Comparison of ENCODE assay signal across 15 cellular contexts in genomic region chr3:74041068-74041675, GRCh38.
"Had no signal": no experiment of that assay in that cellular context is flagged by ENCODE, and none has a peak within 500 bp of the region (broad histone marks: within the 10 kb centered on the region; RNA-seq: fewer than 3 reads in every experiment).

No MANE protein-coding gene starts in this region.

- H3K4me1 ChIP-seq: right atrium auricular region, tibial artery, vagina had no signal

- H3K27ac ChIP-seq: right atrium auricular region, tibial artery, vagina had no signal

- ATAC-seq: natural killer cell treated with Interleukin-12 subunit alpha and Interleukin-12 subunit beta and Interleukin-15 and Interleukin-18, amount 100 ng/mL, for 72 hours had no signal

- H3K4me3 ChIP-seq: right atrium auricular region, tibial artery, vagina had no signal

- H3K36me3 ChIP-seq: right atrium auricular region, tibial artery, vagina had no signal

- H3K9me3 ChIP-seq: right atrium auricular region, tibial artery, vagina had no signal

- DNase-seq: activated CD4-positive, CD25-positive, alpha-beta regulatory T cell treated with anti-CD3 and anti-CD28 coated beads, Interleukin-2, amount 50 U/mL, for 72 hours; activated naive CD4-positive, alpha-beta T cell; activated naive CD8-positive, alpha-beta T cell treated with anti-CD3 and anti-CD28 coated beads, Interleukin-2, amount 10 ng/mL, durations not matched to agents 7 days and 5 days; activated T-cell treated with anti-CD3 and anti-CD28 coated beads for 4 hours; cerebellar nuclear complex; effector memory CD4-positive, alpha-beta T cell; foreskin fibroblast; hypothalamus; kidney; stimulated activated CD4-positive, alpha-beta T cell treated with anti-CD3 and anti-CD28 coated beads, Interleukin-2, amount 100 ng/mL, for 48 hours; stimulated activated naive CD4-positive, alpha-beta T cell; tibial artery had no signal
